29 cellular contexts compared by ENCODE assay signal in genomic region chr2:101986386-101986785, GRCh38. TPM values are rescaled to one million over a fixed set of nuclear protein-coding genes. Genes with fewer than 3 reads are reported as not detected.
A peak's percentile ranks its signal among the peaks of the same experiment; 100 is the strongest.
DNase-seq lines count a peak whose midpoint lies in the region; ATAC-seq, FAIRE-seq and TF ChIP-seq lines count a peak whose summit lies in the region.
"Had no signal": no experiment of that assay in that cellular context is flagged by ENCODE, and none has a peak within 500 bp of the region (broad histone marks: within the 10 kb centered on the region; RNA-seq: fewer than 3 reads in every experiment).

No MANE protein-coding gene starts in this region.

- TF ChIP-seq POLR2A in HepG2 (IDR thresholded peaks at IDR 0.05; ENCODE audit: insufficient read depth in 1 of 2, low read depth in 2 of 2, low read length in 2 of 2): no peak

- intact Hi-C loops in Caco-2 (cut with micrococcal nuclease; ENCODE audit: unreplicated experiment) (loop anchor here (5.0 kb wide), 1 partner anchor 644 kb away; no protein-coding TSS in a partner anchor), HepG2 (cut with micrococcal nuclease; ENCODE audit: unreplicated experiment) (loop anchor here (2.0 to 10.0 kb wide), 3 partner anchors 52 to 102 kb away; no protein-coding TSS in a partner anchor)

- no peaks in the 10 kb centered on the region for H3K27me3 ChIP-seq in BLaER1
- H3K27me3 ChIP-seq in Caco-2 (replicated peaks; ENCODE audit: control insufficient read depth, insufficient read depth, low read length): no peaks in the 10 kb centered on the region
- peaks cover 0 to 23% of the 10 kb centered on the region in 2 experiments; a peak in 3 of 5 replicates for H3K27me3 ChIP-seq in HepG2 (ENCODE audit: control insufficient read depth in 1 of 2, insufficient read depth in 2 of 2, low read length in 2 of 2)
- H3K27me3 ChIP-seq: BLaER1 treated with 17β-estradiol and CSF1 and Interleukin-3, amounts not matched to agents 10 nM and 100 nM; neutrophil; sigmoid colon; SJCRH30 had no signal

- in situ Hi-C loops in HepG2 (cut with HindIII; ENCODE audit: extremely low pct_ligation_motif_present, low pct_unique_long_range_greater_than_20kb): no loop called here

- no peak for TF ChIP-seq CTCF in Caco-2 (IDR thresholded peaks at IDR 0.05; ENCODE audit: insufficient read depth in 1 of 2, low read depth in 1 of 2, low read length in 1 of 2, severe bottlenecking in 1 of 2, unreplicated experiment in 1 of 2)
- TF ChIP-seq CTCF in HepG2 (CRISPR knock-in tag; IDR thresholded peaks at IDR 0.05): no peak

- H3K27me3 Mint-ChIP-seq in Caco-2 (ENCODE audit: insufficient read depth, unreplicated experiment): no peaks in the 10 kb centered on the region
- H3K27me3 Mint-ChIP-seq in effector memory CD8-positive, alpha-beta T cell: peaks cover 13 to 15% of the 10 kb centered on the region in 2 donors

- H4K20me1 ChIP-seq in BLaER1 (no peaks in the 10 kb centered on the region), HepG2 (ENCODE audit: insufficient read depth, low read length) (no peaks in the 10 kb centered on the region)
- H4K20me1 ChIP-seq: BLaER1 treated with 17β-estradiol and CSF1 and Interleukin-3, amounts not matched to agents 10 nM and 100 nM had no signal

- WGBS in HepG2 (ENCODE audit: low lambda C conversion rate): 5% methylated on average over 4 of the region's 4 CpGs

- H2AFZ ChIP-seq in HepG2 (ENCODE audit: low read length): no peak overlapping the region

- H3K36me3 ChIP-seq in BLaER1 (no peaks in the 10 kb centered on the region), Caco-2 (ENCODE audit: control insufficient read depth, insufficient read depth, low read length) (no peaks in the 10 kb centered on the region), HepG2 (replicated peaks in 1 of 2; ENCODE audit: control insufficient read depth in 1 of 2, insufficient read depth in 2 of 2, low read length in 2 of 2) (no peaks in the 10 kb centered on the region)
- H3K36me3 ChIP-seq: BLaER1 treated with 17β-estradiol and CSF1 and Interleukin-3, amounts not matched to agents 10 nM and 100 nM; left ventricle myocardium inferior; sigmoid colon; SJCRH30 had no signal

- peak overlapping the region; percentile 24; the same call in 1 of the 2 replicates for H3K4me2 ChIP-seq in BLaER1
- peak overlapping the region; percentile 76 for H3K4me2 ChIP-seq in HepG2 (ENCODE audit: low read depth, low read length)

- no peak overlapping the region for H3K4me3 ChIP-seq in BLaER1
- no peak overlapping the region for H3K4me3 ChIP-seq in Caco-2 (ENCODE audit: low read depth, low read length)
- peak overlapping the region in 1 of 3 experiments; percentile 50; a peak in 2 of 6 replicates for H3K4me3 ChIP-seq in HepG2 (replicated peaks in 1 of 3; ENCODE audit: insufficient read depth in 1 of 3, low read depth in 2 of 3, low read length in 3 of 3)
- H3K4me3 ChIP-seq: BLaER1 treated with 17β-estradiol and CSF1 and Interleukin-3, amounts not matched to agents 10 nM and 100 nM; left ventricle myocardium inferior; sigmoid colon; SJCRH30 had no signal

- BruUV-seq in Caco-2 (replicated peaks; lab: Mats Ljungman, UMichigan) (no TSS peak), HepG2 (replicated peaks; lab: Mats Ljungman, UMichigan) (no TSS peak)

- H3K79me2 ChIP-seq in HepG2 (ENCODE audit: insufficient read depth, low read length): no peaks in the 10 kb centered on the region

- TF ChIP-seq EP300 in HepG2 (IDR thresholded peaks at IDR 0.05; ENCODE audit: low read depth in 2 of 2, low read length in 2 of 2) (no peak), HepG2 (CRISPR knock-in tag; IDR thresholded peaks at IDR 0.05; ENCODE audit: borderline replicate concordance) (no peak)

- no peak overlapping the region for H3K4me3 Mint-ChIP-seq in Caco-2 (ENCODE audit: unreplicated experiment)
- peak overlapping the region; percentile 44 to 55 for H3K4me3 Mint-ChIP-seq in effector memory CD8-positive, alpha-beta T cell

- H3K9ac ChIP-seq in BLaER1 (no peak overlapping the region), HepG2 (ENCODE audit: insufficient read depth, low read depth, low read length) (no peak overlapping the region)
- H3K9ac ChIP-seq: BLaER1 treated with 17β-estradiol and CSF1 and Interleukin-3, amounts not matched to agents 10 nM and 100 nM had no signal

- peak overlapping the region; percentile 84 for H3K27ac Mint-ChIP-seq in Caco-2 (ENCODE audit: unreplicated experiment)
- no peak overlapping the region for H3K27ac Mint-ChIP-seq in effector memory CD8-positive, alpha-beta T cell
- H3K27ac Mint-ChIP-seq: progenitor cell of endocrine pancreas had no signal

- CTCF ChIA-PET in Caco-2 (lab: Charles Lee): no interaction called here
- CTCF ChIA-PET in HepG2 (lab: Yijun Ruan, JAX; ENCODE audit: low intra/inter-chr PET ratio, low total read pairs): no interaction called here

- H3K9me3 ChIP-seq in BLaER1 (no peaks in the 10 kb centered on the region), Caco-2 (no peaks in the 10 kb centered on the region), HepG2 (ENCODE audit: low read length) (no peaks in the 10 kb centered on the region)
- H3K9me3 ChIP-seq: BLaER1 treated with 17β-estradiol and CSF1 and Interleukin-3, amounts not matched to agents 10 nM and 100 nM; left ventricle myocardium inferior; neutrophil; sigmoid colon; SJCRH30 had no signal

- POLR2A ChIA-PET in Caco-2 (lab: Charles Lee) (no interaction called here), HepG2 (lab: Yijun Ruan, JAX) (interaction anchor here (3.0 to 5.0 kb wide), 2 partner anchors 13 to 25 kb away, joined by 27 to 58 read pairs; no protein-coding TSS in a partner anchor)

- FAIRE-seq in HepG2 (lab: Jason Lieb, UNC): peak; percentile 60
- FAIRE-seq: bronchial epithelial cell had no signal

- H3K27ac ChIP-seq in BLaER1 (no peak overlapping the region), HepG2 (ENCODE audit: extremely low read length, insufficient read depth, low read length) (no peak overlapping the region)
- H3K27ac ChIP-seq: BLaER1 treated with 17β-estradiol and CSF1 and Interleukin-3, amounts not matched to agents 10 nM and 100 nM; left ventricle myocardium inferior; neutrophil; sigmoid colon; SJCRH30 had no signal

- TF ChIP-seq RAD21 in HepG2 (CRISPR knock-in tag; IDR thresholded peaks at IDR 0.05): no peak

- peaks cover 5% of the 10 kb centered on the region for H3K36me3 Mint-ChIP-seq in Caco-2 (ENCODE audit: insufficient read depth, unreplicated experiment)
- peaks cover 6% of the 10 kb centered on the region for H3K36me3 Mint-ChIP-seq in effector memory CD8-positive, alpha-beta T cell (ENCODE audit: insufficient read depth)

- peaks cover 35% of the 10 kb centered on the region for H3K4me1 Mint-ChIP-seq in Caco-2 (ENCODE audit: low read depth, unreplicated experiment)
- H3K4me1 Mint-ChIP-seq in effector memory CD8-positive, alpha-beta T cell (ENCODE audit: low read depth in 2 of 2): peaks cover 21 to 26% of the 10 kb centered on the region in 2 donors

- H3K9me3 Mint-ChIP-seq in Caco-2 (ENCODE audit: unreplicated experiment): no peaks in the 10 kb centered on the region
- H3K9me3 Mint-ChIP-seq in effector memory CD8-positive, alpha-beta T cell: no peaks in the 10 kb centered on the region

- H3K4me1 ChIP-seq in BLaER1 (peaks cover 76% of the 10 kb centered on the region), Caco-2 (peaks cover 53% of the 10 kb centered on the region), HepG2 (ENCODE audit: insufficient read depth, low read length) (peaks cover 53% of the 10 kb centered on the region)
- H3K4me1 ChIP-seq: SJCRH30 had no signal

- DNase-seq in Caco-2 (no peak), HepG2 (ENCODE audit: low spot score) (peak; percentile 70)
- DNase-seq in effector memory CD8-positive, alpha-beta T cell: no peak
- DNase-seq in activated T-cell treated with anti-CD3 and anti-CD28 coated beads, Interleukin-2, amount 50 U/mL, for 48 hours: no peak
- no peak for DNase-seq in activated CD4-positive, CD25-positive, alpha-beta regulatory T cell treated with anti-CD3 and anti-CD28 coated beads, Interleukin-2, amount 50 U/mL, for 72 hours
- DNase-seq in stimulated activated naive CD4-positive, alpha-beta T cell (lab: John Stamatoyannopoulos, UW): no peak
- DNase-seq: anterior cingulate cortex; DMS53; hippocampal formation; Kasumi-1; left ventricle myocardium inferior; mesendoderm; MV-4-11; NCI-H1436; NCI-H2081; NCI-H2227 treated with DMSO at 0.1 percent for 48 hours; NCI-H526 treated with DMSO at 0.1 percent for 48 hours; RPMI8226; sigmoid colon; SJCRH30; stimulated activated CD4-positive, alpha-beta T cell treated with anti-CD3 and anti-CD28 coated beads, Interleukin-4, amount 100 ng/mL, for 4 hours; substantia nigra had no signal

- no peak for ATAC-seq in effector memory CD8-positive, alpha-beta T cell (replicated peaks)
- ATAC-seq in HepG2 (peak; percentile 75), GM21381 (IDR thresholded peaks at IDR 0.05; ENCODE audit: unreplicated experiment) (no peak)

TF ChIP-seq in HepG2, 621 proteins besides CTCF, POLR2A, EP300 and RAD21 (continues in another document):
- TF ChIP-seq NONO (IDR thresholded peaks at IDR 0.05) (no peak), NONO (CRISPR knock-in tag; conservative IDR thresholded peaks at IDR 0.05) (0 out of 2 replicates have a peak, but pooled peaks have one; percentile 18), DNMT3B (CRISPR knock-in tag; conservative IDR thresholded peaks at IDR 0.05) (no peak), BORCS8-MEF2B (CRISPR knock-in tag; IDR thresholded peaks at IDR 0.05) (0 out of 2 replicates have a peak, but pooled peaks have one; percentile 34)

RNA-seq across cellular contexts. Expression of gene IL1R2, which starts 5.4 kb away (rescaled TPM):
- total RNA-seq in Caco-2 (2022) (10.1 and 15.5 TPM in 2 replicates), HepG2 (2016; rRNA removed; fragmentation: Illumina TruSeq; extraction: Trizol) (1.9 and 3.6 TPM in 2 replicates)
- total RNA-seq in HepG2 (2016; cell fraction: cytosol; rRNA removed; fragmentation: Illumina TruSeq; extraction: Trizol; ENCODE audit: low read depth): 0.88 and 1.0 TPM in 2 replicates
- 2.6 and 4.1 TPM in 2 replicates for total RNA-seq in HepG2 (2016; cell fraction: insoluble cytoplasmic fraction; rRNA removed; fragmentation: Illumina TruSeq; extraction: Trizol)
- 0.93 and 1.1 TPM in 2 replicates for total RNA-seq in HepG2 (2016; cell fraction: membrane; rRNA removed; fragmentation: Illumina TruSeq; extraction: Trizol)
- 2.8 and 3.1 TPM in 2 replicates for total RNA-seq in HepG2 (2016; cell fraction: nucleus; rRNA removed; fragmentation: Illumina TruSeq; extraction: Trizol)
- 4.7 and 7.3 TPM in 2 replicates for polyA plus RNA-seq in HepG2 (2011; rRNA removed)
- 6.0 and 6.1 TPM in 2 replicates for polyA plus RNA-seq in HepG2 (2011; cell fraction: cytosol; rRNA removed)
- polyA plus RNA-seq in HepG2 (2011; cell fraction: nucleus; rRNA removed): 2.0 and 2.8 TPM in 2 replicates
- polyA plus RNA-seq in HepG2 (2012): 3.1 and 4.5 TPM in 2 replicates
- polyA plus RNA-seq in HepG2 (2016; cell fraction: cytosol; fragmentation: Illumina TruSeq; extraction: Trizol; ENCODE audit: low read depth): 1.2 and 1.3 TPM in 2 replicates
- 1.8 and 3.2 TPM in 2 replicates for polyA plus RNA-seq in HepG2 (2016; cell fraction: insoluble cytoplasmic fraction; fragmentation: Illumina TruSeq; extraction: Trizol; ENCODE audit: low read depth)
- polyA plus RNA-seq in HepG2 (2016; cell fraction: membrane; fragmentation: Illumina TruSeq; extraction: Trizol; ENCODE audit: low read depth): 0.65 and 1.0 TPM in 2 replicates
- polyA plus RNA-seq in HepG2 (2016; cell fraction: nucleus; fragmentation: Illumina TruSeq; extraction: Trizol; ENCODE audit: insufficient read depth, low read depth): 3.7 and 3.8 TPM in 2 replicates
- polyA minus RNA-seq in HepG2 (2011; rRNA and poly(A)+ RNA removed; ENCODE audit: low replicate concordance): 4.2 TPM in 1 of 2 replicates, not detected in the other
- 3.3 and 3.6 TPM in 2 replicates for polyA minus RNA-seq in HepG2 (2011; cell fraction: cytosol; rRNA and poly(A)+ RNA removed)
- 2.3 and 2.5 TPM in 2 replicates for polyA minus RNA-seq in HepG2 (2011; cell fraction: nucleus; rRNA and poly(A)+ RNA removed)
- total RNA-seq: bronchial epithelial cell, G401, progenitor cell of endocrine pancreas, SJCRH30 had no signal
